30 cellular contexts compared by ENCODE assay signal in the genomic region with DNA sequence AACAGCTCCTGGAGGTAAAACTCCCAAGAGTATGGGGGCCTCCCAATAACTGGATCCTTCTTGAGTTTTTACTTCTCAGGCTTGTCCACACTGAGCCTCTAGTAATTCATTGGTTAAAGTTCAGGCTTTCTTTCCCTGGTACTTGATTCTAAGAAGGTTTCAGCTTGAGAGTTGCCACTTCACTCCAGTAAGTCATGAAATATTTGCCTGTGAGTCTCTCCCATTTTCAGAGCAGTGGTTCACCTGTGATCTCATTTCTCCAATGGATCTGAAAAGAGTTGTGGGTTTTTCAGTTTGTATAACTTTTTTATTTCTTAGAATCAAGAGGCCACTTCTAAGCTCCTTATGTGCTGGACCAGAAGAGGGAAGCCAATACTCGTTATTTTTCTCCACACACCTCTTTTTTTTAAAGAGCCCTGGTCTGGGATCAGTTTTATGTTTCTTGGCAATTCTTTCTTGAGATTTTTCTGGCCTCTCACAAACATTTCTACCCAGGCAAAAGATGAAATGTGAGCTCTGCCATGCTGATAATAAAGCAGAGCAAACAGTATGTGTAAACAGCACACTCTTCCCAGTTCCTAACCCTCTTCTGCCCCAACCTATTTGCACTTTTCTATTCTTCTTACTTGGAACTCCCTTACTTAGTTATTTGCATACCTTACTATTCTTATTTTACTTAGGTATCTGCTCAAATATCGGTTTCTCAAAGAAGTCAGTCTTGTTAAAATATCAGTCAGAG.
"Had no signal": no experiment of that assay in that cellular context is flagged by ENCODE, and none has a peak within 500 bp of the region (broad histone marks: within the 10 kb centered on the region; RNA-seq: fewer than 3 reads in every experiment).

No MANE protein-coding gene starts in this region.

- H3K27me3 Mint-ChIP-seq: activated CD8-positive, alpha-beta T cell treated with anti-CD3 and anti-CD28 coated beads for 36 hours; activated naive CD8-positive, alpha-beta T cell treated with anti-CD3 and anti-CD28 coated beads, Interleukin-2, amount 50 U/mL, for 24 hours; central memory CD8-positive, alpha-beta T cell had no signal

- DNase-seq: activated CD4-positive, alpha-beta T cell treated with anti-CD3 and anti-CD28 coated beads for 4 hours; activated CD8-positive, alpha-beta memory T cell treated with anti-CD3 and anti-CD28 coated beads, Interleukin-2, amount 50 U/mL, for 48 hours; activated CD8-positive, alpha-beta T cell treated with anti-CD3 and anti-CD28 coated beads for 36 hours; activated effector memory CD4-positive, alpha-beta T cell treated with Interleukin-2 at 50 U/mL for 16 hours; activated naive CD4-positive, alpha-beta T cell treated with Interleukin-2 at 50 U/mL for 16 hours; activated naive CD8-positive, alpha-beta T cell treated with anti-CD3 and anti-CD28 coated beads, Interleukin-2, amount 50 U/mL, for 24 hours; activated T-cell treated with anti-CD3 and anti-CD28 coated beads, Interleukin-2, amount 50 U/mL, for 1 hour; amniotic stem cell; body of pancreas; KG1; MG63; MV-4-11; NCI-H1092 treated with DMSO at 0.1 percent for 48 hours; NCI-H1436; NCI-H187; NCI-H2081 treated with DMSO at 0.1 percent for 48 hours; NCI-H2171 treated with DMSO at 0.1 percent for 48 hours; NCI-H226; NCI-H69; Peyer's patch; Right ventricle myocardium superior; SJCRH30; SK-N-SH; T-helper 1 cell; WERI-Rb-1 had no signal

- H3K36me3 Mint-ChIP-seq: activated naive CD4-positive, alpha-beta T cell treated with anti-CD3 and anti-CD28 coated beads, Interleukin-2, amount 50 U/mL, for 72 hours had no signal

- H3K4me1 ChIP-seq: ascending aorta, Peyer's patch, SJCRH30 had no signal

- H3K27me3 ChIP-seq: ascending aorta, body of pancreas, MG63, Peyer's patch, SJCRH30 had no signal

- ATAC-seq: activated CD8-positive, alpha-beta T cell treated with anti-CD3 and anti-CD28 coated beads for 36 hours; activated naive CD4-positive, alpha-beta T cell treated with anti-CD3 and anti-CD28 coated beads, Interleukin-2, amount 50 U/mL, for 72 hours; activated naive CD8-positive, alpha-beta T cell treated with anti-CD3 and anti-CD28 coated beads, Interleukin-2, amount 50 U/mL, for 24 hours; body of pancreas had no signal

- H3K4me1 Mint-ChIP-seq: activated naive CD8-positive, alpha-beta T cell treated with anti-CD3 and anti-CD28 coated beads, Interleukin-2, amount 50 U/mL, for 24 hours; central memory CD8-positive, alpha-beta T cell had no signal

- H3K9me3 Mint-ChIP-seq: activated CD8-positive, alpha-beta T cell treated with anti-CD3 and anti-CD28 coated beads for 36 hours; activated naive CD8-positive, alpha-beta T cell treated with anti-CD3 and anti-CD28 coated beads, Interleukin-2, amount 50 U/mL, for 24 hours had no signal

- H3K9me3 ChIP-seq: ascending aorta, body of pancreas, MG63, Peyer's patch, SJCRH30, SK-N-SH had no signal

- H3K27ac ChIP-seq: ascending aorta, body of pancreas, Peyer's patch, RWPE1, SJCRH30, WERI-Rb-1 had no signal

- H3K4me3 ChIP-seq: ascending aorta, body of pancreas, MG63, Peyer's patch, SJCRH30 had no signal

- FAIRE-seq: bronchial epithelial cell had no signal

- H3K4me3 Mint-ChIP-seq: activated CD8-positive, alpha-beta T cell treated with anti-CD3 and anti-CD28 coated beads for 36 hours; activated naive CD8-positive, alpha-beta T cell treated with anti-CD3 and anti-CD28 coated beads, Interleukin-2, amount 50 U/mL, for 24 hours; central memory CD8-positive, alpha-beta T cell had no signal

- H3K27ac Mint-ChIP-seq: activated CD8-positive, alpha-beta T cell treated with anti-CD3 and anti-CD28 coated beads for 36 hours; activated naive CD4-positive, alpha-beta T cell treated with anti-CD3 and anti-CD28 coated beads, Interleukin-2, amount 50 U/mL, for 72 hours; activated naive CD8-positive, alpha-beta T cell treated with anti-CD3 and anti-CD28 coated beads, Interleukin-2, amount 50 U/mL, for 24 hours had no signal

- H3K36me3 ChIP-seq: ascending aorta, MG63, Peyer's patch, SJCRH30, WERI-Rb-1 had no signal
